8 cellular contexts compared by ENCODE assay signal in the genomic region with DNA sequence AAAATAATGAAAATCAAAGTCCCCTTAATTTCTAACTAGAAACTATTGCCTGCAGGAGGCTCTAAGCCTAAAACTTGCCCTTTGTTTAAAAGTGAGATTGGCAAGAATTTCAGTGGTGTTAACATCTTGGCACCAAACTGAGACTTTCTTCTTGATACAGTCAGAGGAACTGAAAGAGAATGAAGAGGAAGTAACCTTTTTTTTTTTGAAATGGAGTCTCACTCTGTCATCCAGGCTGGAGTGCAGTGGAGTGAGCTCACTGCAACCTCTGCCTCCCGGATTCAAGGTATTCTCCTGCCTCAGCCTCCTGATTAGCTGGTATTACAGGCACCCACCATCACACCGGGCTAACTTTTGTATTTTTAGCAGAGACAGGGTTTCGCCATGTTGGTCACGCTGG. TPM values are rescaled to one million over a fixed set of nuclear protein-coding genes. Genes with fewer than 3 reads are reported as not detected.
A peak's percentile ranks its signal among the peaks of the same experiment; 100 is the strongest.
DNase-seq lines count a peak whose midpoint lies in the region; ATAC-seq and TF ChIP-seq lines count a peak whose summit lies in the region.

No MANE protein-coding gene starts in this region.

- H3K27me3 ChIP-seq in HUES64 (ENCODE audit: insufficient read depth, low read length): no peaks in the 10 kb centered on the region

- peaks cover 3% of the 10 kb centered on the region for H3K9me3 Mint-ChIP-seq in Calu3 (ENCODE audit: low read depth, unreplicated experiment)

- no TSS peak for BruUV-seq in Calu3 (replicated peaks; lab: Mats Ljungman, UMichigan)

- no peak for TF ChIP-seq CTCF in Calu3 (IDR thresholded peaks at IDR 0.05; ENCODE audit: unreplicated experiment)

- H3K4me3 ChIP-seq in HUES64 (ENCODE audit: low read length): no peak overlapping the region

- no peaks in the 10 kb centered on the region for H3K9me3 ChIP-seq in HUES64 (ENCODE audit: insufficient read depth, low read depth, low read length)

- peaks cover 20% of the 10 kb centered on the region for H3K4me1 Mint-ChIP-seq in Calu3 (ENCODE audit: low read depth, unreplicated experiment)

- H3K4me3 Mint-ChIP-seq in Calu3 (ENCODE audit: low read depth, unreplicated experiment): peak overlapping the region; percentile 52

- H3K9ac ChIP-seq in HUES64 (ENCODE audit: low read depth, low read length): peak overlapping the region; percentile 33; the same call in 1 of the 2 replicates

- H3K27ac Mint-ChIP-seq in Calu3 (ENCODE audit: unreplicated experiment): peak overlapping the region; percentile 83

- peak; percentile 51 for ATAC-seq in GM21576 (IDR thresholded peaks at IDR 0.05; ENCODE audit: unreplicated experiment)
- ATAC-seq in esophagus mucosa: peak; percentile 51
- no peak for ATAC-seq in SK-N-SH treated with all-trans-retinoic acid at 6 μM for 48 hours

- intact Hi-C loops in Calu3 (cut with micrococcal nuclease; ENCODE audit: unreplicated experiment): loop anchor here (5.0 kb wide), 1 partner anchor 121 kb away; a partner anchor contains a TSS

- H3K4me1 ChIP-seq in HUES64 (ENCODE audit: insufficient read depth, low read length): peaks cover 41% of the 10 kb centered on the region

- CTCF ChIA-PET in Calu3 (lab: Charles Lee): interaction anchor here (0.6 to 2.0 kb wide), 3 partner anchors 108 to 445 kb away, joined by 3 to 4 read pairs (median 4); no protein-coding TSS in a partner anchor

- no peak for DNase-seq in Calu3
- DNase-seq in nucleus accumbens (lab: John Stamatoyannopoulos, UW): no peak
- DNase-seq in NCI-H524 (lab: John Stamatoyannopoulos, UW): no peak
- no peak for DNase-seq in NCI-H1417 treated with DMSO at 0.1 percent for 48 hours (lab: John Stamatoyannopoulos, UW)

- no peaks in the 10 kb centered on the region for H3K36me3 ChIP-seq in HUES64 (ENCODE audit: insufficient read depth, low read length)

- peak overlapping the region; percentile 20; the same call in 1 of the 2 replicates for H3K27ac ChIP-seq in HUES64 (ENCODE audit: low read depth, low read length)

- H3K27me3 Mint-ChIP-seq in Calu3 (ENCODE audit: unreplicated experiment): no peaks in the 10 kb centered on the region

- peaks cover 16% of the 10 kb centered on the region for H3K36me3 Mint-ChIP-seq in Calu3 (ENCODE audit: insufficient read depth, unreplicated experiment)

- 91% methylated on average over 4 of the region's 4 CpGs for WGBS in HUES64

TF ChIP-seq in SK-N-SH treated with all-trans-retinoic acid at 6 μM for 48 hours, 23 proteins besides CTCF, POLR2A, EP300 and RAD21:
- TF ChIP-seq, protein P1, sequence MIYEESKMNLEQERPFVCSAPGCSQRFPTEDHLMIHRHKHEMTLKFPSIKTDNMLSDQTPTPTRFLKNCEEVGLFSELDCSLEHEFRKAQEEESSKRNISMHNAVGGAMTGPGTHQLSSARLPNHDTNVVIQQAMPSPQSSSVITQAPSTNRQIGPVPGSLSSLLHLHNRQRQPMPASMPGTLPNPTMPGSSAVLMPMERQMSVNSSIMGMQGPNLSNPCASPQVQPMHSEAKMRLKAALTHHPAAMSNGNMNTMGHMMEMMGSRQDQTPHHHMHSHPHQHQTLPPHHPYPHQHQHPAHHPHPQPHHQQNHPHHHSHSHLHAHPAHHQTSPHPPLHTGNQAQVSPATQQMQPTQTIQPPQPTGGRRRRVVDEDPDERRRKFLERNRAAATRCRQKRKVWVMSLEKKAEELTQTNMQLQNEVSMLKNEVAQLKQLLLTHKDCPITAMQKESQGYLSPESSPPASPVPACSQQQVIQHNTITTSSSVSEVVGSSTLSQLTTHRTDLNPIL (CRISPR knock-in tag; IDR thresholded peaks at IDR 0.05; ENCODE audit: low read depth): no peak
- TF ChIP-seq PPARA (CRISPR knock-in tag; IDR thresholded peaks at IDR 0.05; ENCODE audit: borderline replicate concordance) (no peak), OSR1 (CRISPR knock-in tag; IDR thresholded peaks at IDR 0.05) (no peak), BACH2 (CRISPR knock-in tag; IDR thresholded peaks at IDR 0.05; ENCODE audit: borderline replicate concordance) (no peak), ZNF8 (CRISPR knock-in tag; IDR thresholded peaks at IDR 0.05) (no peak), RARB (CRISPR knock-in tag; IDR thresholded peaks at IDR 0.05) (no peak), ZFP30 (CRISPR knock-in tag; IDR thresholded peaks at IDR 0.05) (no peak)
- TF ChIP-seq, protein P2, sequence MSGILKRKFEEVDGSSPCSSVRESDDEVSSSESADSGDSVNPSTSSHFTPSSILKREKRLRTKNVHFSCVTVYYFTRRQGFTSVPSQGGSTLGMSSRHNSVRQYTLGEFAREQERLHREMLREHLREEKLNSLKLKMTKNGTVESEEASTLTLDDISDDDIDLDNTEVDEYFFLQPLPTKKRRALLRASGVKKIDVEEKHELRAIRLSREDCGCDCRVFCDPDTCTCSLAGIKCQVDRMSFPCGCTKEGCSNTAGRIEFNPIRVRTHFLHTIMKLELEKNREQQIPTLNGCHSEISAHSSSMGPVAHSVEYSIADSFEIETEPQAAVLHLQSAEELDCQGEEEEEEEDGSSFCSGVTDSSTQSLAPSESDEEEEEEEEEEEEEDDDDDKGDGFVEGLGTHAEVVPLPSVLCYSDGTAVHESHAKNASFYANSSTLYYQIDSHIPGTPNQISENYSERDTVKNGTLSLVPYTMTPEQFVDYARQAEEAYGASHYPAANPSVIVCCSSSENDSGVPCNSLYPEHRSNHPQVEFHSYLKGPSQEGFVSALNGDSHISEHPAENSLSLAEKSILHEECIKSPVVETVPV (CRISPR knock-in tag; IDR thresholded peaks at IDR 0.05): no peak
- TF ChIP-seq, protein P3, sequence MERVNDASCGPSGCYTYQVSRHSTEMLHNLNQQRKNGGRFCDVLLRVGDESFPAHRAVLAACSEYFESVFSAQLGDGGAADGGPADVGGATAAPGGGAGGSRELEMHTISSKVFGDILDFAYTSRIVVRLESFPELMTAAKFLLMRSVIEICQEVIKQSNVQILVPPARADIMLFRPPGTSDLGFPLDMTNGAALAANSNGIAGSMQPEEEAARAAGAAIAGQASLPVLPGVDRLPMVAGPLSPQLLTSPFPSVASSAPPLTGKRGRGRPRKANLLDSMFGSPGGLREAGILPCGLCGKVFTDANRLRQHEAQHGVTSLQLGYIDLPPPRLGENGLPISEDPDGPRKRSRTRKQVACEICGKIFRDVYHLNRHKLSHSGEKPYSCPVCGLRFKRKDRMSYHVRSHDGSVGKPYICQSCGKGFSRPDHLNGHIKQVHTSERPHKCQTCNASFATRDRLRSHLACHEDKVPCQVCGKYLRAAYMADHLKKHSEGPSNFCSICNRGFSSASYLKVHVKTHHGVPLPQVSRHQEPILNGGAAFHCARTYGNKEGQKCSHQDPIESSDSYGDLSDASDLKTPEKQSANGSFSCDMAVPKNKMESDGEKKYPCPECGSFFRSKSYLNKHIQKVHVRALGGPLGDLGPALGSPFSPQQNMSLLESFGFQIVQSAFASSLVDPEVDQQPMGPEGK (CRISPR knock-in tag; IDR thresholded peaks at IDR 0.05; ENCODE audit: borderline replicate concordance): no peak

RNA-seq across cellular contexts. Expression of a gene that starts 3.6 kb away (rescaled TPM):
- 23.7 and 24.4 TPM in 2 replicates for total RNA-seq in Calu3 (2022)
- polyA plus RNA-seq in HUES64 (2013, experiment 1 of 2): 6.3 TPM
- polyA plus RNA-seq in HUES64 (2013, experiment 2 of 2): 7.8 TPM
- total RNA-seq in esophagus mucosa: 16.3 TPM

RNA-seq across cellular contexts. Expression of a gene that starts 5.4 kb away (rescaled TPM):
- 8.4 and 9.5 TPM in 2 replicates for total RNA-seq in Calu3 (2022)
- 7.4 TPM for polyA plus RNA-seq in HUES64 (2013, experiment 1 of 2)
- polyA plus RNA-seq in HUES64 (2013, experiment 2 of 2): 10.8 TPM
- 3.3 TPM for total RNA-seq in esophagus mucosa
